Comparison of ENCODE assay signal across 17 cellular contexts in the genomic region with DNA sequence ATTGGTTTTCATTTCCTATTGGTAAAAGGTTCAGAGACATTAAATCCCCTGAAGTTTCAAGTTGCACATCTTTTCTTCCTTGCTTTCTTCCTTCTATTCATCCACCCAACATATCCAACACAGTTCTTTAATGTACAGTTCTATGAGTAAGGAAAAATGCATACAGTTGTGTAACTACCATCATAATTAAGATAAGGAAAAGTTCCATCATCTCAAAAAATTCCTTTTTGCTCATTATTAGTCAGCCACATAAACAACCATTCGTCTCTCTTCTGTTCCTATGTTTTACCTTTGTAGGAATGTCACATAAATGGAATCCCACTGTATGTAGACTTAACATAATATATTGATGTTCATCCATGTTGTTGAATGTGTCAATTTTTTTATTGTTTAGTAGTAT.
DNase-seq lines count a peak whose midpoint lies in the region; ATAC-seq, FAIRE-seq and TF ChIP-seq lines count a peak whose summit lies in the region.
"Had no signal": no experiment of that assay in that cellular context is flagged by ENCODE, and none has a peak within 500 bp of the region (broad histone marks: within the 10 kb centered on the region; RNA-seq: fewer than 3 reads in every experiment).

No MANE protein-coding gene starts in this region.

- BruUV-seq in mammary epithelial cell (replicated peaks; lab: Mats Ljungman, UMichigan) (no TSS peak), MCF 10A (replicated peaks; lab: Mats Ljungman, UMichigan) (no TSS peak)

- POLR2A ChIA-PET in MCF 10A (lab: Yijun Ruan, JAX) = no interaction called here

- H3K4me3 Mint-ChIP-seq in MCF 10A (ENCODE audit: unreplicated experiment) = no peak overlapping the region
- H3K4me3 Mint-ChIP-seq: CD4-positive, alpha-beta T cell; IgD-negative memory B cell had no signal

- H3K4me1 ChIP-seq in mammary epithelial cell (ENCODE audit: insufficient read depth, low read length) = peaks cover 6% of the 10 kb centered on the region
- H3K4me1 ChIP-seq in RWPE2 (ENCODE audit: insufficient read depth, poor library complexity, severe bottlenecking) = no peaks in the 10 kb centered on the region
- H3K4me1 ChIP-seq in foreskin keratinocyte = peaks cover 11% of the 10 kb centered on the region
- H3K4me1 ChIP-seq in mucosa of descending colon (ENCODE audit: low read depth) = no peaks in the 10 kb centered on the region

- H3K27me3 ChIP-seq in mammary epithelial cell (ENCODE audit: insufficient read depth, low read length) (no peaks in the 10 kb centered on the region), RWPE2 (ENCODE audit: insufficient read depth, poor library complexity, severe bottlenecking) (no peaks in the 10 kb centered on the region), foreskin keratinocyte (no peaks in the 10 kb centered on the region)

- dilution Hi-C loops in mammary epithelial cell (cut with HindIII; ENCODE audit: low sequenced_read_pairs) = no loop called here

- no peaks in the 10 kb centered on the region for H4K20me1 ChIP-seq in mammary epithelial cell (ENCODE audit: insufficient read depth, low read length)

- WGBS in mammary epithelial cell (ENCODE audit: low coverage, missing lambda C conversion rate) = 8% methylated on average over 1 of the region's 1 CpG

- TF ChIP-seq CTCF in mammary epithelial cell (conservative IDR thresholded peaks at IDR 0.05 in 1 of 2, IDR thresholded peaks at IDR 0.05 in 1 of 2; ENCODE audit: extremely low read depth in 1 of 2, insufficient read depth in 1 of 2, low read depth in 1 of 2, low read length in 2 of 2) = no peak
- no peak for TF ChIP-seq CTCF in MCF 10A (IDR thresholded peaks at IDR 0.05; ENCODE audit: unreplicated experiment)
- TF ChIP-seq CTCF in RWPE2 (IDR thresholded peaks at IDR 0.05; ENCODE audit: poor library complexity, severe bottlenecking) = no peak
- no peak for TF ChIP-seq CTCF in foreskin keratinocyte (conservative IDR thresholded peaks at IDR 0.05)
- no peak for TF ChIP-seq CTCF in mucosa of descending colon (IDR thresholded peaks at IDR 0.05)

- ATAC-seq in RWPE2 (ENCODE audit: low read depth) = peak; percentile 23; the same call in 2 of the 3 replicates
- ATAC-seq in foreskin keratinocyte = peak; percentile 38
- no peak for ATAC-seq in GM19023 (IDR thresholded peaks at IDR 0.05; ENCODE audit: unreplicated experiment)
- no peak for ATAC-seq in mucosa of descending colon
- ATAC-seq: HCT116 had no signal

- H3K27me3 Mint-ChIP-seq in MCF 10A (ENCODE audit: insufficient read depth, unreplicated experiment) = no peaks in the 10 kb centered on the region
- H3K27me3 Mint-ChIP-seq: CD4-positive, alpha-beta T cell; IgD-negative memory B cell had no signal

- no peaks in the 10 kb centered on the region for H3K36me3 Mint-ChIP-seq in MCF 10A (ENCODE audit: insufficient read depth, unreplicated experiment)

- DNase-seq in mammary epithelial cell (peak; percentile 32), MCF 10A (ENCODE audit: unreplicated experiment) (no peak), RWPE2 (ENCODE audit: low spot score) (no peak), foreskin keratinocyte (peak; percentile 16 to 47), SW480 (ENCODE audit: low spot score) (no peak), GM19239 (ENCODE audit: insufficient read length, low spot score) (no peak), mucosa of descending colon (no peak)
- DNase-seq: C1 segment of cervical spinal cord; Calu3; CD4-positive, alpha-beta T cell; DMS 273 treated with DMSO at 0.1 percent for 48 hours; KG1 had no signal

- intact Hi-C loops in mammary epithelial cell (cut with micrococcal nuclease) (no loop called here), MCF 10A (cut with micrococcal nuclease) (no loop called here), mucosa of descending colon (cut with DNase I, micrococcal nuclease) (no loop called here)

- no peaks in the 10 kb centered on the region for H3K9me3 Mint-ChIP-seq in MCF 10A (ENCODE audit: unreplicated experiment)

- in situ Hi-C loops in mammary epithelial cell (cut with MboI; ENCODE audit: low sequenced_read_pairs in 2 of 2) = no loop called here

- H3K4me2 ChIP-seq in mammary epithelial cell (ENCODE audit: insufficient read depth, low read depth, low read length) = no peak overlapping the region

- no peak overlapping the region for H3K9ac ChIP-seq in mammary epithelial cell (ENCODE audit: insufficient read depth, low read length)

- CTCF ChIA-PET in mammary epithelial cell (lab: Charles Lee; ENCODE audit: low non-redundant PET) = no interaction called here
- CTCF ChIA-PET in MCF 10A (lab: Yijun Ruan, JAX) = interaction anchor here (0.6 kb wide), 1 partner anchor 365 kb away, joined by 3 read pairs; no protein-coding TSS in a partner anchor

- H3K27ac ChIP-seq in mammary epithelial cell (ENCODE audit: insufficient read depth, low read depth, low read length) (no peak overlapping the region), RWPE2 (ENCODE audit: poor library complexity, severe bottlenecking) (no peak overlapping the region), foreskin keratinocyte (no peak overlapping the region)
- H3K27ac ChIP-seq: 22Rv1, HL-60 had no signal

- no peak overlapping the region for H2AFZ ChIP-seq in mammary epithelial cell (ENCODE audit: low read depth, low read length)

- H3K36me3 ChIP-seq in mammary epithelial cell (ENCODE audit: insufficient read depth, low read length) = no peaks in the 10 kb centered on the region
- H3K36me3 ChIP-seq in RWPE2 (ENCODE audit: low read depth) = no peaks in the 10 kb centered on the region
- H3K36me3 ChIP-seq in mucosa of descending colon (ENCODE audit: low read depth) = no peaks in the 10 kb centered on the region

- no peak overlapping the region for H3K27ac Mint-ChIP-seq in MCF 10A (ENCODE audit: low read depth, unreplicated experiment)
- H3K27ac Mint-ChIP-seq: CD4-positive, alpha-beta T cell; IgD-negative memory B cell had no signal

- no peak for FAIRE-seq in GM19239 (lab: Jason Lieb, UNC)

- no peaks in the 10 kb centered on the region for H3K79me2 ChIP-seq in mammary epithelial cell (ENCODE audit: insufficient read depth, low read length)

- H3K4me3 ChIP-seq in mammary epithelial cell (replicated peaks in 1 of 3; ENCODE audit: insufficient read depth in 1 of 3, low read depth in 2 of 3, low read length in 3 of 3) (no peak overlapping the region), RWPE2 (ENCODE audit: severe bottlenecking) (no peak overlapping the region), mucosa of descending colon (no peak overlapping the region)

- no peaks in the 10 kb centered on the region for H3K9me3 ChIP-seq in mammary epithelial cell (replicated peaks; ENCODE audit: insufficient read depth, low read length)
- H3K9me3 ChIP-seq in RWPE2 (ENCODE audit: severe bottlenecking) = no peaks in the 10 kb centered on the region
- H3K9me3 ChIP-seq in mucosa of descending colon = no peaks in the 10 kb centered on the region

- no peaks in the 10 kb centered on the region for H3K4me1 Mint-ChIP-seq in MCF 10A (ENCODE audit: insufficient read depth, unreplicated experiment)
- H3K4me1 Mint-ChIP-seq: IgD-negative memory B cell had no signal

Comparison
In these comparisons a context has a peak if more than half of its experiments do, and no peak if none do; other contexts are left out.
1. DNase-seq: peak in mammary epithelial cell (single experiment) and foreskin keratinocyte (2 of 2); none in MCF 10A (single experiment), RWPE2 (single experiment), SW480 (single experiment), GM19239 (single experiment) and mucosa of descending colon (0 of 3).
2. ATAC-seq: peak in RWPE2 (single experiment) and foreskin keratinocyte (single experiment); none in GM19023 (single experiment) and mucosa of descending colon (single experiment).